In genomic region chr14:23513466-23514008, GRCh38 we compare ENCODE assay signal across 1 cellular context.
TF ChIP-seq lines count a peak whose summit lies in the region.

No MANE protein-coding gene starts in this region.

TF ChIP-seq in HepG2, 621 proteins besides CTCF, POLR2A, EP300 and RAD21:
- TF ChIP-seq ATF4 (CRISPR knock-in tag; IDR thresholded peaks at IDR 0.05) = no peak
- no peak for TF ChIP-seq ZNF136 (CRISPR knock-in tag; IDR thresholded peaks at IDR 0.05; ENCODE audit: low read depth)
- TF ChIP-seq, protein P1, sequence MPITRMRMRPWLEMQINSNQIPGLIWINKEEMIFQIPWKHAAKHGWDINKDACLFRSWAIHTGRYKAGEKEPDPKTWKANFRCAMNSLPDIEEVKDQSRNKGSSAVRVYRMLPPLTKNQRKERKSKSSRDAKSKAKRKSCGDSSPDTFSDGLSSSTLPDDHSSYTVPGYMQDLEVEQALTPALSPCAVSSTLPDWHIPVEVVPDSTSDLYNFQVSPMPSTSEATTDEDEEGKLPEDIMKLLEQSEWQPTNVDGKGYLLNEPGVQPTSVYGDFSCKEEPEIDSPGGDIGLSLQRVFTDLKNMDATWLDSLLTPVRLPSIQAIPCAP (CRISPR knock-in tag; IDR thresholded peaks at IDR 0.05; ENCODE audit: low read depth) = no peak
- 0 out of 2 replicates have a peak, but pooled peaks have one; percentile 40 for TF ChIP-seq ETV6 (CRISPR knock-in tag; conservative IDR thresholded peaks at IDR 0.05)
- TF ChIP-seq, protein P2, sequence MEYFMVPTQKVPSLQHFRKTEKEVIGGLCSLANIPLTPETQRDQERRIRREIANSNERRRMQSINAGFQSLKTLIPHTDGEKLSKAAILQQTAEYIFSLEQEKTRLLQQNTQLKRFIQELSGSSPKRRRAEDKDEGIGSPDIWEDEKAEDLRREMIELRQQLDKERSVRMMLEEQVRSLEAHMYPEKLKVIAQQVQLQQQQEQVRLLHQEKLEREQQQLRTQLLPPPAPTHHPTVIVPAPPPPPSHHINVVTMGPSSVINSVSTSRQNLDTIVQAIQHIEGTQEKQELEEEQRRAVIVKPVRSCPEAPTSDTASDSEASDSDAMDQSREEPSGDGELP (IDR thresholded peaks at IDR 0.05; ENCODE audit: borderline replicate concordance, low read depth) = no peak
- TF ChIP-seq ZNF317 (CRISPR knock-in tag; IDR thresholded peaks at IDR 0.05) = no peak
- TF ChIP-seq ZNF577 (CRISPR knock-in tag; IDR thresholded peaks at IDR 0.05; ENCODE audit: borderline replicate concordance, low read depth) = no peak
- TF ChIP-seq PRPF4 (IDR thresholded peaks at IDR 0.05; ENCODE audit: low read depth, low read length, poor library complexity, severe bottlenecking) = no peak
